In genomic region chr19:17873661-17874422, GRCh38 we compare ENCODE assay signal across 8 cellular contexts. TPM values are rescaled to one million over a fixed set of nuclear protein-coding genes. Genes with fewer than 3 reads are reported as not detected.
DNase-seq lines count a peak whose midpoint lies in the region; ATAC-seq, FAIRE-seq and TF ChIP-seq lines count a peak whose summit lies in the region.

No MANE protein-coding gene starts in this region.

- 0 out of 2 replicates have a peak, but pooled peaks have one; percentile 19 for TF ChIP-seq POLR2A in A549 (IDR thresholded peaks at IDR 0.05; ENCODE audit: low read length)
- no peak for TF ChIP-seq POLR2A in thyroid gland (IDR thresholded peaks at IDR 0.05)

- H3K4me1 ChIP-seq in A549 = no peaks in the 10 kb centered on the region
- H3K4me1 ChIP-seq in GM23338 (ENCODE audit: insufficient read depth) = peaks cover 6% of the 10 kb centered on the region; the same call in 1 of the 2 replicates
- peaks cover 15 to 17% of the 10 kb centered on the region in 2 donors for H3K4me1 ChIP-seq in thyroid gland

- TF ChIP-seq CTCF in A549 (IDR thresholded peaks at IDR 0.05) (no peak), GM23338 (conservative IDR thresholded peaks at IDR 0.05; ENCODE audit: low read depth in 2 of 2) (no peak), thyroid gland (IDR thresholded peaks at IDR 0.05) (no peak), chondrocyte (IDR thresholded peaks at IDR 0.05) (no peak)

- DNase-seq in A549 (ENCODE audit: low read depth in 1 of 2, low spot score in 1 of 2) = peak; percentile 49 to 69
- DNase-seq in GM23338 (ENCODE audit: low spot score) = peak; percentile 94
- DNase-seq in memory B cell (ENCODE audit: low spot score in 2 of 2) = peak; percentile 54 to 61
- DNase-seq in thyroid gland = peak; percentile 41 to 52
- DNase-seq in chondrocyte (ENCODE audit: low spot score) = no peak

- H4K20me1 ChIP-seq in GM23338 (replicated peaks; ENCODE audit: insufficient read depth) = no peaks in the 10 kb centered on the region

- no peak for TF ChIP-seq EP300 in A549 (IDR thresholded peaks at IDR 0.05)

- ATAC-seq in A549 = peak; percentile 74 to 81
- ATAC-seq in GM23338 = peak; percentile 67
- ATAC-seq in SK-N-SH treated with all-trans-retinoic acid at 6 μM for 48 hours = peak; percentile 66
- peak; percentile 82 for ATAC-seq in memory B cell (ENCODE audit: low read depth)
- no peak for ATAC-seq in GM18861 (IDR thresholded peaks at IDR 0.05; ENCODE audit: unreplicated experiment)

- H3K4me3 ChIP-seq in A549 (peak overlapping the region; percentile 52), GM23338 (peak overlapping the region; percentile 75), thyroid gland (replicated peaks in 1 of 3) (peak overlapping the region in 1 of 3 donors; percentile 17)

- H3K9me3 ChIP-seq in A549 (no peaks in the 10 kb centered on the region), thyroid gland (no peaks in the 10 kb centered on the region)

- no peaks in the 10 kb centered on the region for H3K79me2 ChIP-seq in GM23338 (replicated peaks; ENCODE audit: insufficient read depth)

- CTCF ChIA-PET in A549 (lab: Yijun Ruan, JAX) = interaction anchor here (4.7 to 10.9 kb wide), 2 partner anchors 61 to 123 kb away, joined by 58 to 295 read pairs; partner anchors contain the start of gene CCDC124

- peaks cover 31% of the 10 kb centered on the region for H3K27me3 Mint-ChIP-seq in GM23338 (ENCODE audit: insufficient read depth, low read depth, poor library complexity)
- no peaks in the 10 kb centered on the region for H3K27me3 Mint-ChIP-seq in activated naive CD4-positive, alpha-beta T cell treated with anti-CD3 and anti-CD28 coated beads, Interleukin-2, amount 50 U/mL, for 24 hours
- H3K27me3 Mint-ChIP-seq in memory B cell = peaks cover 6% of the 10 kb centered on the region
- peaks cover 28% of the 10 kb centered on the region for H3K27me3 Mint-ChIP-seq in chondrocyte (ENCODE audit: low read depth)

- TF ChIP-seq RAD21 in A549 (conservative IDR thresholded peaks at IDR 0.05 in 1 of 2, IDR thresholded peaks at IDR 0.05 in 1 of 2) = no peak

- no peaks in the 10 kb centered on the region for H3K36me3 Mint-ChIP-seq in GM23338 (ENCODE audit: low read depth)
- H3K36me3 Mint-ChIP-seq in activated naive CD4-positive, alpha-beta T cell treated with anti-CD3 and anti-CD28 coated beads, Interleukin-2, amount 50 U/mL, for 24 hours = peaks cover 1% of the 10 kb centered on the region
- no peaks in the 10 kb centered on the region for H3K36me3 Mint-ChIP-seq in memory B cell
- H3K36me3 Mint-ChIP-seq in chondrocyte (ENCODE audit: low read depth) = no peaks in the 10 kb centered on the region

- H3K9me3 Mint-ChIP-seq in GM23338 (no peaks in the 10 kb centered on the region), memory B cell (no peaks in the 10 kb centered on the region), chondrocyte (ENCODE audit: low read depth) (no peaks in the 10 kb centered on the region)
- H3K9me3 Mint-ChIP-seq in activated naive CD4-positive, alpha-beta T cell treated with anti-CD3 and anti-CD28 coated beads, Interleukin-2, amount 50 U/mL, for 24 hours = no peaks in the 10 kb centered on the region

- 25% methylated on average over 18 of the region's 56 CpGs for WGBS in A549 (ENCODE audit: missing lambda C conversion rate)
- WGBS in thyroid gland, 2 donors = 10% methylated on average over 6 to 21 of the region's 56 CpGs

- 0 out of 2 replicates have a peak, but pooled peaks cover 2% of the 10 kb centered on the region for H3F3A ChIP-seq in GM23338 (replicated peaks; ENCODE audit: low read depth)

- H3K4me3 Mint-ChIP-seq in GM23338 (peak overlapping the region; percentile 71), memory B cell (peak overlapping the region; percentile 66), chondrocyte (ENCODE audit: unreplicated experiment) (no peak overlapping the region)
- peak overlapping the region; percentile 84 for H3K4me3 Mint-ChIP-seq in activated naive CD4-positive, alpha-beta T cell treated with anti-CD3 and anti-CD28 coated beads, Interleukin-2, amount 50 U/mL, for 24 hours

- H3K4me2 ChIP-seq in A549 (peak overlapping the region; percentile 94), GM23338 (peak overlapping the region; percentile 90)

- peaks cover 41% of the 10 kb centered on the region for H3K27me3 ChIP-seq in GM23338 (ENCODE audit: insufficient read depth)
- H3K27me3 ChIP-seq in thyroid gland = peaks cover 4% of the 10 kb centered on the region

- H3K27ac Mint-ChIP-seq in GM23338 (no peak overlapping the region), memory B cell (no peak overlapping the region), chondrocyte (ENCODE audit: unreplicated experiment) (no peak overlapping the region)
- no peak overlapping the region for H3K27ac Mint-ChIP-seq in activated naive CD4-positive, alpha-beta T cell treated with anti-CD3 and anti-CD28 coated beads, Interleukin-2, amount 50 U/mL, for 24 hours

- POLR2A ChIA-PET in A549 (lab: Yijun Ruan, JAX) = no interaction called here

- H3K27ac ChIP-seq in A549 (peak overlapping the region; percentile 65 to 80), GM23338 (ENCODE audit: low read depth) (no peak overlapping the region), thyroid gland (no peak overlapping the region)

- no peaks in the 10 kb centered on the region for H3K9me2 ChIP-seq in GM23338 (ENCODE audit: insufficient read depth)

- peak overlapping the region; percentile 99 for H2AFZ ChIP-seq in GM23338

- H3K36me3 ChIP-seq in GM23338 (ENCODE audit: insufficient read depth) (no peaks in the 10 kb centered on the region), thyroid gland (no peaks in the 10 kb centered on the region)

- H3K4me1 Mint-ChIP-seq in GM23338 (peaks cover 4% of the 10 kb centered on the region), memory B cell (peaks cover 18% of the 10 kb centered on the region), chondrocyte (ENCODE audit: low read depth) (peaks cover 2% of the 10 kb centered on the region)
- peaks cover 13% of the 10 kb centered on the region for H3K4me1 Mint-ChIP-seq in activated naive CD4-positive, alpha-beta T cell treated with anti-CD3 and anti-CD28 coated beads, Interleukin-2, amount 50 U/mL, for 24 hours

- intact Hi-C loops in thyroid gland (cut with DNase I) = no loop called here

- FAIRE-seq in A549 (lab: Jason Lieb, UNC) = no peak

TF ChIP-seq in SK-N-SH treated with all-trans-retinoic acid at 6 μM for 48 hours, 23 proteins besides CTCF, POLR2A, EP300 and RAD21 (continues in another document):
- no peak for TF ChIP-seq TOX (CRISPR knock-in tag; IDR thresholded peaks at IDR 0.05; ENCODE audit: borderline replicate concordance)

RNA-seq across cellular contexts. Expression of gene SLC5A5, which starts 2.1 kb away (rescaled TPM):
- 0.25 TPM in 2 replicates for polyA plus RNA-seq in A549 (2011; rRNA removed)
- polyA plus RNA-seq in A549 (2012; cell fraction: cytosol; rRNA removed) = 0.08 and 0.09 TPM in 2 replicates
- 0.29 and 0.44 TPM in 2 replicates for polyA plus RNA-seq in A549 (2012; cell fraction: nucleus; rRNA removed)
- 0.06 to 0.20 TPM (median 0.13 TPM) in 3 replicates for polyA plus RNA-seq in A549 (2017; fragmentation: RNase III; extraction: RNeasy Plus Mini Kit Qiagen cat#74134 plus additional on column Dnase treatment)
- 0.58 TPM in 2 replicates for polyA minus RNA-seq in A549 (2011; rRNA and poly(A)+ RNA removed)
- total RNA-seq in GM23338 (2014; rRNA removed; shearing (Covaris generic)) = 2.1 and 2.6 TPM in 2 replicates
- 1.0 and 1.7 TPM in 2 replicates for polyA plus RNA-seq in GM23338 (2016; fragmentation: Nextera tagmentation; extraction: Ambion mirVana)
- 1 to 10 TPM in 3 of 4 donors, under 1 TPM in 1; 0.34 to 4.3 (median 2.6) TPM for total RNA-seq in thyroid gland
- not detected in 3 replicates for total RNA-seq in chondrocyte

RNA-seq across cellular contexts. Expression of gene RPL18A, which starts 14.1 kb away (rescaled TPM):
- 624 and 696 TPM in 2 replicates for polyA plus RNA-seq in A549 (2011; rRNA removed)
- polyA plus RNA-seq in A549 (2012; cell fraction: cytosol; rRNA removed) = 1,715 and 1,844 TPM in 2 replicates
- 964 and 1,082 TPM in 2 replicates for polyA plus RNA-seq in A549 (2012; cell fraction: nucleus; rRNA removed)
- polyA plus RNA-seq in A549 (2017; fragmentation: RNase III; extraction: RNeasy Plus Mini Kit Qiagen cat#74134 plus additional on column Dnase treatment) = 1,807 to 1,898 TPM (median 1,812 TPM) in 3 replicates
- 268 and 275 TPM in 2 replicates for polyA minus RNA-seq in A549 (2011; rRNA and poly(A)+ RNA removed)
- 1,233 and 1,314 TPM in 2 replicates for total RNA-seq in GM23338 (2014; rRNA removed; shearing (Covaris generic))
- polyA plus RNA-seq in GM23338 (2016; fragmentation: Nextera tagmentation; extraction: Ambion mirVana) = 2,829 and 2,918 TPM in 2 replicates
- total RNA-seq in thyroid gland = 1,000 to 10,000 TPM in 2 of 4 donors, 100 to 1,000 TPM in 2; 718 to 1,678 (median 1,197) TPM
- 1,165 to 1,501 TPM (median 1,234 TPM) in 3 replicates for total RNA-seq in chondrocyte

RNA-seq across cellular contexts. Expression of gene JAK3, which starts 26.1 kb away (rescaled TPM):
- polyA plus RNA-seq in A549 (2011; rRNA removed) = 0.89 and 1.2 TPM in 2 replicates
- polyA plus RNA-seq in A549 (2012; cell fraction: cytosol; rRNA removed) = 0.26 and 0.38 TPM in 2 replicates
- 0.91 and 0.95 TPM in 2 replicates for polyA plus RNA-seq in A549 (2012; cell fraction: nucleus; rRNA removed)
- 0.24 to 0.40 TPM (median 0.31 TPM) in 3 replicates for polyA plus RNA-seq in A549 (2017; fragmentation: RNase III; extraction: RNeasy Plus Mini Kit Qiagen cat#74134 plus additional on column Dnase treatment)
- polyA minus RNA-seq in A549 (2011; rRNA and poly(A)+ RNA removed) = 2.6 and 2.8 TPM in 2 replicates
- 4.2 and 5.4 TPM in 2 replicates for total RNA-seq in GM23338 (2014; rRNA removed; shearing (Covaris generic))
- 2.8 and 2.9 TPM in 2 replicates for polyA plus RNA-seq in GM23338 (2016; fragmentation: Nextera tagmentation; extraction: Ambion mirVana)
- 10 to 100 TPM in 1 of 4 donors, 1 to 10 TPM in 3; 1.8 to 12.3 (median 5.2) TPM for total RNA-seq in thyroid gland
- total RNA-seq in chondrocyte = 2.3 to 7.7 TPM (median 6.9 TPM) in 3 replicates

RNA-seq across cellular contexts. Expression of gene INSL3, which starts 52.5 kb away (rescaled TPM):
- polyA plus RNA-seq in A549 (2011; rRNA removed) = 0.27 and 1.2 TPM in 2 replicates
- polyA plus RNA-seq in A549 (2012; cell fraction: cytosol; rRNA removed) = 0.13 and 0.49 TPM in 2 replicates
- 0.58 TPM in 1 of 2 replicates, not detected in the other for polyA plus RNA-seq in A549 (2012; cell fraction: nucleus; rRNA removed)
- polyA plus RNA-seq in A549 (2017; fragmentation: RNase III; extraction: RNeasy Plus Mini Kit Qiagen cat#74134 plus additional on column Dnase treatment) = 0.25 to 0.32 TPM (median 0.28 TPM) in 3 replicates
- 1.5 TPM in 1 of 2 replicates, not detected in the other for polyA minus RNA-seq in A549 (2011; rRNA and poly(A)+ RNA removed)
- not detected in 2 replicates for total RNA-seq in GM23338 (2014; rRNA removed; shearing (Covaris generic))
- 0.76 and 1.5 TPM in 2 replicates for polyA plus RNA-seq in GM23338 (2016; fragmentation: Nextera tagmentation; extraction: Ambion mirVana)
- total RNA-seq in thyroid gland = under 1 TPM in 2 of 4 donors, not detected in 2; 0.89 to 0.94 TPM
- not detected in 3 replicates for total RNA-seq in chondrocyte

RNA-seq across cellular contexts. Expression of gene CCDC124, which starts 59.0 kb away (rescaled TPM):
- polyA plus RNA-seq in A549 (2011; rRNA removed) (20.8 and 35.4 TPM in 2 replicates), A549 (2017; fragmentation: RNase III; extraction: RNeasy Plus Mini Kit Qiagen cat#74134 plus additional on column Dnase treatment) (113 to 123 TPM (median 116 TPM) in 3 replicates), GM23338 (2016; fragmentation: Nextera tagmentation; extraction: Ambion mirVana) (182 and 194 TPM in 2 replicates)
- 175 and 186 TPM in 2 replicates for polyA plus RNA-seq in A549 (2012; cell fraction: cytosol; rRNA removed)
- 127 and 154 TPM in 2 replicates for polyA plus RNA-seq in A549 (2012; cell fraction: nucleus; rRNA removed)
- polyA minus RNA-seq in A549 (2011; rRNA and poly(A)+ RNA removed) = 3.9 and 10.2 TPM in 2 replicates
- total RNA-seq in GM23338 (2014; rRNA removed; shearing (Covaris generic)) = 55.0 and 56.0 TPM in 2 replicates
- total RNA-seq in thyroid gland (10 to 100 TPM; 35.7 to 65.6 (median 51.9) TPM), chondrocyte (71.9 to 94.6 TPM (median 77.4 TPM) in 3 replicates)

Comparison
In these comparisons a context has a peak if more than half of its experiments do, and no peak if none do; other contexts are left out.
1. H3K27ac ChIP-seq: peak in A549 (2 of 2); none in GM23338 (single experiment) and thyroid gland (0 of 3).